ENCODE assay signal across 1 cellular context in genomic region chr3:195859846-195860411, GRCh38.
TF ChIP-seq lines count a peak whose summit lies in the region.

No MANE protein-coding gene starts in this region.

TF ChIP-seq in H1, 55 proteins besides CTCF, POLR2A, EP300 and RAD21:
- TF ChIP-seq KDM1A (IDR thresholded peaks at IDR 0.05; ENCODE audit: borderline replicate concordance, low read length) (no peak), TAF1 (IDR thresholded peaks at IDR 0.05; ENCODE audit: low read depth, low read length) (no peak), TBP (IDR thresholded peaks at IDR 0.05; ENCODE audit: low read depth, low read length) (no peak)
